In genomic region chr4:82430193-82431025, GRCh38 we compare ENCODE assay signal across 8 cellular contexts. TPM values are rescaled to one million over a fixed set of nuclear protein-coding genes. Genes with fewer than 3 reads are reported as not detected.
DNase-seq lines count a peak whose midpoint lies in the region; ATAC-seq lines count a peak whose summit lies in the region.

Gene ENOPH1 (plus strand): TSS chr4:82430590. CDS start chr4:82430830, 240 bp downstream.
Gene HNRNPDL (minus strand): TSS chr4:82430462. CDS start chr4:82429690, 772 bp downstream.

- DNase-seq in DMS 273 treated with DMSO at 0.1 percent for 48 hours (lab: John Stamatoyannopoulos, UW) (peak; percentile 90), OCI-M2 (lab: John Stamatoyannopoulos, UW; ENCODE audit: unreplicated experiment) (peak; percentile 62), activated T-cell treated with anti-CD3 and anti-CD28 coated beads for 4 hours (peak; percentile 97), epithelial cell of prostate (ENCODE audit: low read depth, low spot score) (peak; percentile 80)
- DNase-seq in stimulated activated CD8-positive, alpha-beta memory T cell treated with anti-CD3 and anti-CD28 coated beads, Interleukin-4, amount 100 ng/mL, for 48 hours, result peak; percentile 100

- H3K36me3 Mint-ChIP-seq in IgD-negative memory B cell, result peaks cover 4% of the 10 kb centered on the region

- peaks cover 36 to 41% (median 40%) of the 10 kb centered on the region in 3 donors for H3K4me1 Mint-ChIP-seq in IgD-negative memory B cell

- H3K4me1 ChIP-seq in mucosa of rectum (ENCODE audit: control insufficient read depth in 2 of 2, insufficient read depth in 2 of 2, low read length in 2 of 2), result peaks cover 23 to 24% of the 10 kb centered on the region in 2 donors

- H3K4me3 ChIP-seq in mucosa of rectum (ENCODE audit: low read length in 2 of 2), result peak within 1 kb of the TSS; percentile 70 to 94

- H3K9ac ChIP-seq in mucosa of rectum (ENCODE audit: low read depth in 1 of 2, low read length in 2 of 2), result peak within 1 kb of the TSS; percentile 79 to 99

- H3K27ac Mint-ChIP-seq in IgD-negative memory B cell, result peak within 1 kb of the TSS; percentile 94 to 100 (median 100)

- peaks cover 2% of the 10 kb centered on the region for H3K27me3 Mint-ChIP-seq in IgD-negative memory B cell

- peak; percentile 75 for ATAC-seq in GM21529 (IDR thresholded peaks at IDR 0.05; ENCODE audit: unreplicated experiment)

- peaks cover 20 to 24% of the 10 kb centered on the region in 2 donors for H3K36me3 ChIP-seq in mucosa of rectum (ENCODE audit: control insufficient read depth in 2 of 2, insufficient read depth in 2 of 2, low read length in 2 of 2)

- peak within 1 kb of the TSS; percentile 95 to 100 (median 100) for H3K4me3 Mint-ChIP-seq in IgD-negative memory B cell

- H3K9me3 ChIP-seq in mucosa of rectum (ENCODE audit: control insufficient read depth in 2 of 2, low read length in 2 of 2), result no peaks in the 10 kb centered on the region

- no peaks in the 10 kb centered on the region for H3K27me3 ChIP-seq in mucosa of rectum (ENCODE audit: control insufficient read depth in 2 of 2, insufficient read depth in 2 of 2, low read length in 2 of 2)

- H3K9me3 Mint-ChIP-seq in IgD-negative memory B cell, result no peaks in the 10 kb centered on the region

- peak within 1 kb of the TSS; percentile 92 for H3K27ac ChIP-seq in epithelial cell of prostate
- peak within 1 kb of the TSS; percentile 81 to 99 for H3K27ac ChIP-seq in mucosa of rectum (ENCODE audit: low read depth in 2 of 2, low read length in 2 of 2)

RNA-seq across cellular contexts. Expression of gene ENOPH1, which starts in this region (rescaled TPM):
- polyA plus RNA-seq in IgD-negative memory B cell, result 37.3 TPM

RNA-seq across cellular contexts. Expression of gene HNRNPDL, which starts in this region (rescaled TPM):
- polyA plus RNA-seq in IgD-negative memory B cell, result 256 TPM

Comparison
In these comparisons a context has a peak if more than half of its experiments do, and no peak if none do; other contexts are left out.
1. Peak in every context shown above with its lines: DNase-seq, ATAC-seq, H3K4me3 ChIP-seq and H3K27ac ChIP-seq.